Comparison of ENCODE assay signal across 31 cellular contexts in the genomic region with DNA sequence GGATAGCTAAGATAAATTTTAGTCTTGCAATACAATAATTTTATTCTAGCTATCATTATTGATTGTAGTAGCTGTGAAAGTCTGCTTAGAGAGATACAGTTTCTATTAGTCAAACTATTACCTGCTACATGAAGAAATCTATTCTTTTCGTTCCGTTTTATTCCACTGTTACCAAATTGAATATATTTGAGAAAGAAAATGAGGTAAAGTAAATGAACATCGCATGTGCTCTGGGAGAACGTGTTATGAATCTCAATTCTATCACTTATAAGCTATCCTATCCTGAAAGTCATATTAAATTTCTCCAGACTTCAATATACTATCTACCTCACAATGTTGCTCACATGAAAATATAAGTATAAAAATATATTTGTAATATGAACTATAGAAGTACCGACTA. TPM values are rescaled to one million over a fixed set of nuclear protein-coding genes. Genes with fewer than 3 reads are reported as not detected.
"Had no signal": no experiment of that assay in that cellular context is flagged by ENCODE, and none has a peak within 500 bp of the region (broad histone marks: within the 10 kb centered on the region; RNA-seq: fewer than 3 reads in every experiment).

No MANE protein-coding gene starts in this region.

- H3K27me3 ChIP-seq: left lung, neural progenitor cell, neutrophil, right atrium auricular region, right lobe of liver, tibial artery, upper lobe of right lung had no signal

- H3K4me3 ChIP-seq: left lung, lower lobe of right lung, neural progenitor cell, right atrium auricular region, right lobe of liver, smooth muscle cell, thoracic aorta, tibial artery, upper lobe of right lung had no signal

- H3K27ac ChIP-seq: left lung, lower lobe of right lung, neural progenitor cell, neutrophil, parathyroid adenoma, right atrium auricular region, right lobe of liver, thoracic aorta, tibial artery, upper lobe of right lung had no signal

- H3K4me1 ChIP-seq: left lung, lower lobe of right lung, parathyroid adenoma, right atrium auricular region, right lobe of liver, tibial artery, upper lobe of right lung had no signal

- DNase-seq: kidney glomerular epithelial cell; left colon; left lung; lower lobe of right lung; mammary epithelial cell; mesenchymal stem cell; naive B cell; natural killer cell; nephron progenitor cell; right lobe of liver; stimulated activated CD4-positive, alpha-beta T cell treated with anti-CD3 and anti-CD28 coated beads, Interleukin-1b, Interleukin-23, amount 100 ng/mL, for 48 hours; stimulated activated CD4-positive, alpha-beta T cell treated with anti-CD3 and anti-CD28 coated beads, Interleukin-2, amount 100 ng/mL, for 48 hours; stimulated activated CD4-positive, alpha-beta T cell treated with anti-CD3 and anti-CD28 coated beads, Interleukin-4, amount 100 ng/mL, for 4 hours; stimulated activated CD8-positive, alpha-beta memory T cell treated with anti-CD3 and anti-CD28 coated beads, Interleukin-4, amount 100 ng/mL, for 48 hours; stimulated activated naive CD4-positive, alpha-beta T cell treated with Interleukin-2 at 50 U/mL for 16 hours; stimulated activated naive CD8-positive, alpha-beta T cell treated with anti-CD3 and anti-CD28 coated beads, Interleukin-15, amount 100 ng/mL, for 72 hours; tibial artery; trophoblast cell; upper lobe of right lung had no signal

- H3K36me3 ChIP-seq: left lung, lower lobe of right lung, neural progenitor cell, neutrophil, right atrium auricular region, right lobe of liver, thoracic aorta, tibial artery, upper lobe of right lung had no signal

- H3K79me2 ChIP-seq: parathyroid adenoma had no signal

- FAIRE-seq: keratinocyte, urothelium cell line had no signal

- H3K9me3 ChIP-seq: left lung, lower lobe of right lung, neutrophil, right atrium auricular region, right lobe of liver, thoracic aorta, tibial artery, upper lobe of right lung had no signal

- H2AFZ ChIP-seq: neural progenitor cell, parathyroid adenoma had no signal

- H3K4me2 ChIP-seq: neural progenitor cell, smooth muscle cell had no signal

RNA-seq across cellular contexts. Expression of gene GRM3, which starts 21.3 kb away (rescaled TPM):
- total RNA-seq: left colon, left lung, lower lobe of right lung, mammary epithelial cell, mononuclear cell, natural killer cell, osteocyte, pulmonary artery endothelial cell, renal cortical epithelial cell, right atrium auricular region, smooth muscle cell, thoracic aorta, upper lobe of right lung had no signal
